ENCODE assay signal across 1 cellular context in the genomic region with DNA sequence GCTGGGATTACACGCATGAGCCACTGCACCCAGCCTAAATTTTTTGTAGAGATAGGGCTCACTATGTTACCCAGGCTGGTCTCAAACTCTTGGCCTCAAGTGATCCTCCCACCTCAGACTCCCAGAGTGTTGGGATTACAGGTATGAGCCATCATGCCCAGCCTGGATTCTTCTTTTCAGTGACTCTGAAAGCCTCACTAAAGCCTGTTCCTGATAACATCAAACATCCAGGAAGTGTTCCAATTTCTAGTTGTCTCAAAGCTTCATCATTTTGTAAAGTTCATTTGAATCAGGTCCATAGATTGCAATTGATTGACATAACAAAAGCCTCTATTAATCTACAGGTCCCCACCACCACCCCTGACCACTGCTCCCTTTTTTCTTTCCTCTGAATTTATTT.
TF ChIP-seq lines count a peak whose summit lies in the region.

No MANE protein-coding gene starts in this region.

TF ChIP-seq in K562, 482 proteins besides CTCF, POLR2A, EP300 and RAD21:
- TF ChIP-seq, protein P1, sequence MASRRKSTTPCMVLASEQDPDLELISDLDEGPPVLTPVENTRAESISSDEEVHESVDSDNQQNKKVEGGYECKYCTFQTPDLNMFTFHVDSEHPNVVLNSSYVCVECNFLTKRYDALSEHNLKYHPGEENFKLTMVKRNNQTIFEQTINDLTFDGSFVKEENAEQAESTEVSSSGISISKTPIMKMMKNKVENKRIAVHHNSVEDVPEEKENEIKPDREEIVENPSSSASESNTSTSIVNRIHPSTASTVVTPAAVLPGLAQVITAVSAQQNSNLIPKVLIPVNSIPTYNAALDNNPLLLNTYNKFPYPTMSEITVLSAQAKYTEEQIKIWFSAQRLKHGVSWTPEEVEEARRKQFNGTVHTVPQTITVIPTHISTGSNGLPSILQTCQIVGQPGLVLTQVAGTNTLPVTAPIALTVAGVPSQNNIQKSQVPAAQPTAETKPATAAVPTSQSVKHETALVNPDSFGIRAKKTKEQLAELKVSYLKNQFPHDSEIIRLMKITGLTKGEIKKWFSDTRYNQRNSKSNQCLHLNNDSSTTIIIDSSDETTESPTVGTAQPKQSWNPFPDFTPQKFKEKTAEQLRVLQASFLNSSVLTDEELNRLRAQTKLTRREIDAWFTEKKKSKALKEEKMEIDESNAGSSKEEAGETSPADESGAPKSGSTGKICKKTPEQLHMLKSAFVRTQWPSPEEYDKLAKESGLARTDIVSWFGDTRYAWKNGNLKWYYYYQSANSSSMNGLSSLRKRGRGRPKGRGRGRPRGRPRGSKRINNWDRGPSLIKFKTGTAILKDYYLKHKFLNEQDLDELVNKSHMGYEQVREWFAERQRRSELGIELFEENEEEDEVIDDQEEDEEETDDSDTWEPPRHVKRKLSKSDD (conservative IDR thresholded peaks at IDR 0.05; ENCODE audit: low read length): no peak
- TF ChIP-seq, protein P2, sequence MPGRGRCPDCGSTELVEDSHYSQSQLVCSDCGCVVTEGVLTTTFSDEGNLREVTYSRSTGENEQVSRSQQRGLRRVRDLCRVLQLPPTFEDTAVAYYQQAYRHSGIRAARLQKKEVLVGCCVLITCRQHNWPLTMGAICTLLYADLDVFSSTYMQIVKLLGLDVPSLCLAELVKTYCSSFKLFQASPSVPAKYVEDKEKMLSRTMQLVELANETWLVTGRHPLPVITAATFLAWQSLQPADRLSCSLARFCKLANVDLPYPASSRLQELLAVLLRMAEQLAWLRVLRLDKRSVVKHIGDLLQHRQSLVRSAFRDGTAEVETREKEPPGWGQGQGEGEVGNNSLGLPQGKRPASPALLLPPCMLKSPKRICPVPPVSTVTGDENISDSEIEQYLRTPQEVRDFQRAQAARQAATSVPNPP (IDR thresholded peaks at IDR 0.05; ENCODE audit: borderline replicate concordance, insufficient read depth, insufficient read length): no peak
- no peak for TF ChIP-seq FOXA1 (IDR thresholded peaks at IDR 0.05; ENCODE audit: borderline replicate concordance)
- TF ChIP-seq ZNF766 (CRISPR knock-in tag; conservative IDR thresholded peaks at IDR 0.05): no peak
- no peak for TF ChIP-seq ILK (tag; IDR thresholded peaks at IDR 0.05; ENCODE audit: borderline replicate concordance, low read depth)
- TF ChIP-seq LEF1 (IDR thresholded peaks at IDR 0.05): no peak
